8 cellular contexts compared by ENCODE assay signal in genomic region chr1:21324368-21325137, GRCh38. TPM values are rescaled to one million over a fixed set of nuclear protein-coding genes. Genes with fewer than 3 reads are reported as not detected.
DNase-seq lines count a peak whose midpoint lies in the region; ATAC-seq and TF ChIP-seq lines count a peak whose summit lies in the region.

No MANE protein-coding gene starts in this region.

- H3K36me3 ChIP-seq in Karpas-422 (ENCODE audit: insufficient read depth, low read length) = peaks cover 7% of the 10 kb centered on the region
- H3K36me3 ChIP-seq in mucosa of descending colon (ENCODE audit: low read depth) = no peaks in the 10 kb centered on the region

- in situ Hi-C loops in Caki2 (cut with HindIII; ENCODE audit: low pct_unique_long_range_greater_than_20kb, low sequenced_read_pairs) = no loop called here

- TF ChIP-seq CTCF in coronary artery (IDR thresholded peaks at IDR 0.05) (no peak), mucosa of descending colon (IDR thresholded peaks at IDR 0.05) (no peak)

- H3K4me3 ChIP-seq in Karpas-422 (ENCODE audit: low read length) (peak overlapping the region; percentile 52), coronary artery (peak overlapping the region; percentile 54), mucosa of descending colon (no peak overlapping the region)

- H3K4me1 ChIP-seq in Karpas-422 (ENCODE audit: low read length) (peaks cover 84% of the 10 kb centered on the region), mucosa of descending colon (ENCODE audit: low read depth) (peaks cover 63% of the 10 kb centered on the region)

- no peak overlapping the region for H2AFZ ChIP-seq in Karpas-422 (ENCODE audit: low read length)

- H3K27ac ChIP-seq in Karpas-422 (ENCODE audit: low read length) = peak overlapping the region; percentile 94
- peak overlapping the region; percentile 98 for H3K27ac ChIP-seq in coronary artery

- peaks cover 100% of the 10 kb centered on the region for H3K79me2 ChIP-seq in Karpas-422 (ENCODE audit: low read length)

- no peaks in the 10 kb centered on the region for H3K27me3 ChIP-seq in Karpas-422 (ENCODE audit: low read length)

- peak overlapping the region; percentile 83 for H3K4me2 ChIP-seq in Karpas-422 (ENCODE audit: low read depth, low read length, poor library complexity, severe bottlenecking)

- H3K9me2 ChIP-seq in Karpas-422 (replicated peaks; ENCODE audit: insufficient read depth, low read length) = no peaks in the 10 kb centered on the region

- peak; percentile 98 for DNase-seq in Caki2 (ENCODE audit: low read depth)
- peak; percentile 79 for DNase-seq in Karpas-422
- peak; percentile 75 to 80 for DNase-seq in activated CD4-positive, alpha-beta T cell treated with anti-CD3 and anti-CD28 coated beads for 4 hours
- DNase-seq in coronary artery (ENCODE audit: low spot score) = peak; percentile 98
- DNase-seq in mucosa of descending colon = peak; percentile 74 to 87 (median 79)
- peak; percentile 63 to 73 for DNase-seq in stimulated activated CD8-positive, alpha-beta memory T cell treated with anti-CD3 and anti-CD28 coated beads, Interleukin-2, amount 100 ng/mL, for 48 hours (ENCODE audit: low read depth in 2 of 2)
- no peak for DNase-seq in NCI-H146 (lab: John Stamatoyannopoulos, UW)

- peak; percentile 82 for ATAC-seq in mucosa of descending colon
- no peak for ATAC-seq in HG02588 (IDR thresholded peaks at IDR 0.05; ENCODE audit: unreplicated experiment)

- intact Hi-C loops in mucosa of descending colon (cut with DNase I, micrococcal nuclease) = no loop called here

- H4K20me1 ChIP-seq in Karpas-422 (ENCODE audit: insufficient read depth, low read depth, low read length) = peaks cover 15% of the 10 kb centered on the region; the same call in 1 of the 2 replicates

- peak overlapping the region; percentile 67 for H3K9ac ChIP-seq in Karpas-422 (ENCODE audit: low read length)

- no peaks in the 10 kb centered on the region for H3K9me3 ChIP-seq in Karpas-422 (ENCODE audit: low read length)
- no peaks in the 10 kb centered on the region for H3K9me3 ChIP-seq in mucosa of descending colon

RNA-seq across cellular contexts. Expression of gene ECE1, which starts 34.3 kb away (rescaled TPM):
- 79.6 and 82.8 TPM in 2 replicates for total RNA-seq in Caki2 (2014; rRNA removed; shearing (Covaris generic); ENCODE audit: low replicate concordance)
- 59.9 and 81.7 TPM in 2 replicates for total RNA-seq in Karpas-422 (2014; rRNA removed; shearing (Covaris generic); ENCODE audit: low replicate concordance)
- total RNA-seq in mucosa of descending colon = 100 to 1,000 TPM; 103 to 161 (median 149) TPM
